7 cellular contexts compared by ENCODE assay signal in the genomic region with DNA sequence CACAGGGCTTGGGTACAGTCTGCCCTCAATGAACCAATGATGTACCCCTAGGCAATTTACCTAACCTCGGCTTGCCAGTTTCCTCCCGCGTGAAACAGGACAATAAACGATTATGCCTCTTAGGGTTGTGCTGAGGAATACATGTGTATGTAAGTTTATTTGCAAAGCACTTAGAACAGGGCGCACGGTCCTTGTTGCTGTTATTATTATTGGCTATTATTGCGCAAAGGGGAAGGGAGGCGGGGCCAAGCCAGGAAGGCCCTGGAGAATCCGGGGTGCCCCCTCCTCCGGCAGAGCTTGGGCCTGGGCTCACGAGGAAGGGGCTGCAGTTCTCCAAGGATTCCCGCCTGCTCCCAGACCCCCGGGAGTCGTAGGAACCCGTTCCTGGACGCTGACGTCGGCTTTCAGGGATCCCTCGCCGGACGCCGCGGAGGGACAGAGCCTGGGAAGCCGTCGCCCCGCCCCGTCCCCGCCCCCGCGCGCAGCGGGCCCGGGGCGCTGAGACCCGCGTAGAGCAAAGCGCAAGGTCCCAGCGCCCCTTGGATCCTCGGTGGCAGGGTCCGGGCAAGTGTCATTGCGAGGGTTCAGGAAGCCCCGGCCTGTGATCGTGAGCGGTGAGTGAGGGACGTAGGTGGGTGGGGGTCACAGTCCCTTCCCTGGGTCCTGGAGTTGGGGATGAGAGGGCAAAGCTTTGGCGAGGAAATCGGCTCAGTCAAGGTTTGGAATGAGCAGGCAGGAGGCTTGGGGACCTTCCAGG. TPM values are rescaled to one million over a fixed set of nuclear protein-coding genes. Genes with fewer than 3 reads are reported as not detected.
DNase-seq lines count a peak whose midpoint lies in the region; ATAC-seq and TF ChIP-seq lines count a peak whose summit lies in the region.

A gene (plus strand): TSS at position 293 of the 757 bp plus-strand sequence. CDS start 1,777 bp downstream, outside the sequence.

- H3K4me3 ChIP-seq in HUES48 (ENCODE audit: low read depth, low read length) (peak within 1 kb of the TSS; percentile 80), fibroblast of villous mesenchyme (ENCODE audit: low read depth, low read length) (peak within 1 kb of the TSS; percentile 67), neuronal stem cell (ENCODE audit: low read length in 2 of 2) (peak within 1 kb of the TSS in 1 of 2 donors; percentile 87)

- no CpG with 5 or more reads among the region's 47 CpGs for WGBS in neuronal stem cell (ENCODE audit: extremely low coverage in 2 of 2, insufficient read length in 2 of 2, insufficient replicate concordance in 1 of 2), 2 donors

- peak within 1 kb of the TSS; percentile 54; the same call in 1 of the 2 replicates for H3K9ac ChIP-seq in HUES48 (ENCODE audit: low read depth, low read length)
- H3K9ac ChIP-seq in neuronal stem cell (ENCODE audit: low read depth, low read length, poor library complexity): peak within 1 kb of the TSS; percentile 88

- H3K27me3 ChIP-seq in HUES48 (ENCODE audit: control insufficient read depth, insufficient read depth, low read length) (peaks cover 10% of the 10 kb centered on the region; the same call in 1 of the 2 replicates), neuronal stem cell (ENCODE audit: control insufficient read depth in 3 of 3, insufficient read depth in 3 of 3, low read depth in 1 of 3, low read length in 3 of 3) (peaks cover 0 to 3% (median 0%) of the 10 kb centered on the region in 3 experiments)

- peak within 1 kb of the TSS; percentile 44 for H3K27ac Mint-ChIP-seq in activated CD8-positive, alpha-beta T cell treated with anti-CD3 and anti-CD28 coated beads, Interleukin-2, amount 10 ng/mL, durations not matched to agents 7 days and 5 days

- H3K27me3 Mint-ChIP-seq in activated CD8-positive, alpha-beta T cell treated with anti-CD3 and anti-CD28 coated beads, Interleukin-2, amount 10 ng/mL, durations not matched to agents 7 days and 5 days (ENCODE audit: low read depth): no peaks in the 10 kb centered on the region

- H2BK15ac ChIP-seq in neuronal stem cell (ENCODE audit: low read length): no peak within 1 kb of the TSS

- peak within 1 kb of the TSS; percentile 44 for H3K14ac ChIP-seq in neuronal stem cell (ENCODE audit: low read length)

- no peak for TF ChIP-seq CTCF in fibroblast of villous mesenchyme (IDR thresholded peaks at IDR 0.05; ENCODE audit: insufficient read depth, low read depth, low read length)

- H3K9me3 ChIP-seq in HUES48 (ENCODE audit: control insufficient read depth, insufficient read depth, low read length) (no peaks in the 10 kb centered on the region), neuronal stem cell (replicated peaks in 1 of 2; ENCODE audit: control insufficient read depth in 2 of 2, insufficient read depth in 1 of 2, low read depth in 1 of 2, low read length in 2 of 2) (no peaks in the 10 kb centered on the region)

- H2AFZ ChIP-seq in neuronal stem cell (ENCODE audit: low read length): no peak within 1 kb of the TSS

- no peak within 1 kb of the TSS for H2BK120ac ChIP-seq in neuronal stem cell (ENCODE audit: low read depth, low read length)

- peaks cover 20% of the 10 kb centered on the region for H3K4me1 Mint-ChIP-seq in activated CD8-positive, alpha-beta T cell treated with anti-CD3 and anti-CD28 coated beads, Interleukin-2, amount 10 ng/mL, durations not matched to agents 7 days and 5 days (ENCODE audit: low read depth)

- peak within 1 kb of the TSS; percentile 87 for H3K18ac ChIP-seq in neuronal stem cell (ENCODE audit: low read length)

- no peaks in the 10 kb centered on the region for H3K79me1 ChIP-seq in neuronal stem cell (ENCODE audit: low read depth, low read length)

- DNase-seq in activated CD8-positive, alpha-beta T cell treated with anti-CD3 and anti-CD28 coated beads, Interleukin-2, amount 10 ng/mL, durations not matched to agents 7 days and 5 days: no peak
- peak; percentile 71 for DNase-seq in fibroblast of villous mesenchyme (ENCODE audit: low read depth)
- no peak for DNase-seq in neuronal stem cell (ENCODE audit: low spot score)
- no peak for DNase-seq in NCI-H2081 treated with DMSO at 0.1 percent for 48 hours (lab: John Stamatoyannopoulos, UW)
- no peak for DNase-seq in cerebellar cortex (ENCODE audit: low spot score)

- no peak within 1 kb of the TSS for H3K4ac ChIP-seq in neuronal stem cell (ENCODE audit: low read length)

- H3K23ac ChIP-seq in neuronal stem cell (ENCODE audit: low read depth, low read length, poor library complexity): no peak within 1 kb of the TSS

- no peak within 1 kb of the TSS for H2BK5ac ChIP-seq in neuronal stem cell (ENCODE audit: low read length)

- CTCF ChIA-PET in activated CD8-positive, alpha-beta T cell treated with anti-CD3 and anti-CD28 coated beads, Interleukin-2, amount 10 ng/mL, durations not matched to agents 7 days and 5 days (lab: Charles Lee): interaction anchor here (2.7 kb wide), 1 partner anchor 11 kb away, joined by 15 read pairs; a partner anchor contains a TSS

- H3K4me1 ChIP-seq in HUES48 (ENCODE audit: control insufficient read depth, insufficient read depth, low read length) (peaks cover 2% of the 10 kb centered on the region), neuronal stem cell (ENCODE audit: control insufficient read depth in 2 of 2, insufficient read depth in 1 of 2, low read depth in 1 of 2, low read length in 2 of 2) (peaks cover 0 to 7% of the 10 kb centered on the region in 2 donors)

- H3K27ac ChIP-seq in HUES48 (ENCODE audit: low read depth, low read length): peak within 1 kb of the TSS; percentile 58
- H3K27ac ChIP-seq in neuronal stem cell (replicated peaks; ENCODE audit: low read length): no peak within 1 kb of the TSS

- no peak within 1 kb of the TSS for H2AK5ac ChIP-seq in neuronal stem cell (ENCODE audit: low read depth, low read length)

- H3K36me3 Mint-ChIP-seq in activated CD8-positive, alpha-beta T cell treated with anti-CD3 and anti-CD28 coated beads, Interleukin-2, amount 10 ng/mL, durations not matched to agents 7 days and 5 days (ENCODE audit: low read depth): no peaks in the 10 kb centered on the region

- H3K36me3 ChIP-seq in HUES48 (ENCODE audit: control insufficient read depth, insufficient read depth, low read length) (no peaks in the 10 kb centered on the region), neuronal stem cell (replicated peaks in 1 of 2; ENCODE audit: control insufficient read depth in 2 of 2, insufficient read depth in 2 of 2, low read length in 2 of 2) (peaks cover 0 to 13% of the 10 kb centered on the region in 2 donors)

- H4K8ac ChIP-seq in neuronal stem cell (ENCODE audit: low read depth, low read length): no peak within 1 kb of the TSS

- peak within 1 kb of the TSS; percentile 82 for H3K4me2 ChIP-seq in neuronal stem cell (ENCODE audit: insufficient read depth, low read length, poor library complexity, severe bottlenecking)

- peak; percentile 27 for ATAC-seq in activated CD8-positive, alpha-beta T cell treated with anti-CD3 and anti-CD28 coated beads, Interleukin-2, amount 10 ng/mL, durations not matched to agents 7 days and 5 days
- no peak for ATAC-seq in GM21381 (IDR thresholded peaks at IDR 0.05; ENCODE audit: unreplicated experiment)

- no peaks in the 10 kb centered on the region for H3K9me3 Mint-ChIP-seq in activated CD8-positive, alpha-beta T cell treated with anti-CD3 and anti-CD28 coated beads, Interleukin-2, amount 10 ng/mL, durations not matched to agents 7 days and 5 days (ENCODE audit: insufficient read depth)

- H2BK12ac ChIP-seq in neuronal stem cell (ENCODE audit: low read length): no peak within 1 kb of the TSS

- no peak within 1 kb of the TSS for H4K91ac ChIP-seq in neuronal stem cell (ENCODE audit: low read depth, low read length, poor library complexity)

- POLR2A ChIA-PET in activated CD8-positive, alpha-beta T cell treated with anti-CD3 and anti-CD28 coated beads, Interleukin-2, amount 10 ng/mL, durations not matched to agents 7 days and 5 days (lab: Charles Lee): no interaction called here

- H3K4me3 Mint-ChIP-seq in activated CD8-positive, alpha-beta T cell treated with anti-CD3 and anti-CD28 coated beads, Interleukin-2, amount 10 ng/mL, durations not matched to agents 7 days and 5 days: peak within 1 kb of the TSS; percentile 34

RNA-seq across cellular contexts. Expression of the gene that starts here (rescaled TPM):
- total RNA-seq in activated CD8-positive, alpha-beta T cell treated with anti-CD3 and anti-CD28 coated beads, Interleukin-2, amount 10 ng/mL, durations not matched to agents 7 days and 5 days: 1 to 10 TPM; 5.3 to 6.4 TPM
- total RNA-seq in fibroblast of villous mesenchyme: 2.6 and 5.5 TPM in 2 replicates
- 8.6 TPM for polyA plus RNA-seq in neuronal stem cell (2013, experiment 1 of 2)
- 8.3 TPM for polyA plus RNA-seq in neuronal stem cell (2013, experiment 2 of 2)
